29 cellular contexts compared by ENCODE assay signal in the genomic region with DNA sequence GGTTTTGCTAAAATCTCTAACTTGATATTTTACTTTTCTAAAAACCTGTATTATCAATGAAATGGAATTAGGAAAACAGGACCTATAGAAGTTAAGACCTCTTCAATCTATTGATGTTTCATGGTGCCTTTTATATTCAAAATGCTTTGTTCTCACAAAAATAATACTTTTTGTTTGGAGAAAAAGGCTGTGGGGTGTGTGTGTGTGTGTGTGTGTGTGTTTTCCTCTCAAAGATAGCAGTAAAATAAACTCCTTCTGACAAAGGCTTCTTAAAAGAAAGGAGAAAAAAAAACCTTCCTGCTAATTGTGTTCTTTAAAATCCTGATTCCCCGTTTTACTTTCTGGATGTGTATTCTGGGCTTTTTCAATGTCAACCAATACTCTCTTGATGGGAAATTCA.
"Had no signal": no experiment of that assay in that cellular context is flagged by ENCODE, and none has a peak within 500 bp of the region (broad histone marks: within the 10 kb centered on the region; RNA-seq: fewer than 3 reads in every experiment).

No MANE protein-coding gene starts in this region.

- H3K36me3 ChIP-seq: colonic mucosa had no signal

- H3K27me3 ChIP-seq: body of pancreas, colonic mucosa, esophagus muscularis mucosa, foreskin keratinocyte, gastrocnemius medialis, heart left ventricle had no signal

- H3K9me3 ChIP-seq: body of pancreas, colonic mucosa, esophagus muscularis mucosa, gastrocnemius medialis, heart left ventricle had no signal

- H3K36me3 Mint-ChIP-seq: activated naive CD8-positive, alpha-beta T cell had no signal

- H3K9me3 Mint-ChIP-seq: activated CD4-positive, alpha-beta memory T cell treated with anti-CD3 and anti-CD28 coated beads, Interleukin-2, amount 10 ng/mL, durations not matched to agents 7 days and 5 days; activated CD4-positive, alpha-beta T cell treated with anti-CD3 and anti-CD28 coated beads, Interleukin-2, amount 10 ng/mL, durations not matched to agents 7 days and 5 days; activated T-cell treated with anti-CD3 and anti-CD28 coated beads, Interleukin-2, amount 50 U/mL, for 24 hours; activated T-cell treated with anti-CD3 and anti-CD28 coated beads, Interleukin-2, amount 50 U/mL, for 72 hours; T-cell; T-helper 1 cell treated with Interleukin-12 subunit alpha and Interleukin-12 subunit beta and Interleukin-4 antibody, amounts not matched to agents 30 μg/mL and 1 μg/mL, for 36 hours had no signal

- H3K27ac Mint-ChIP-seq: activated CD4-positive, alpha-beta memory T cell treated with anti-CD3 and anti-CD28 coated beads, Interleukin-2, amount 10 ng/mL, durations not matched to agents 7 days and 5 days; activated CD4-positive, alpha-beta T cell treated with anti-CD3 and anti-CD28 coated beads, Interleukin-2, amount 10 ng/mL, durations not matched to agents 7 days and 5 days; activated naive CD8-positive, alpha-beta T cell; activated T-cell treated with anti-CD3 and anti-CD28 coated beads, Interleukin-2, amount 50 U/mL, for 24 hours; activated T-cell treated with anti-CD3 and anti-CD28 coated beads, Interleukin-2, amount 50 U/mL, for 72 hours; T-cell; T-helper 1 cell treated with Interleukin-12 subunit alpha and Interleukin-12 subunit beta and Interleukin-4 antibody, amounts not matched to agents 30 μg/mL and 1 μg/mL, for 36 hours had no signal

- ATAC-seq: activated T-cell treated with anti-CD3 and anti-CD28 coated beads, Interleukin-2, amount 50 U/mL, for 72 hours; body of pancreas; foreskin keratinocyte; gastrocnemius medialis; heart left ventricle; T-cell had no signal

- H3K4me3 ChIP-seq: body of pancreas, colonic mucosa, esophagus muscularis mucosa, gastrocnemius medialis, heart left ventricle had no signal

- H3K4me1 ChIP-seq: body of pancreas, colonic mucosa, esophagus muscularis mucosa, gastrocnemius medialis had no signal

- DNase-seq: activated CD4-positive, alpha-beta memory T cell treated with anti-CD3 and anti-CD28 coated beads, Interleukin-2, amount 10 ng/mL, durations not matched to agents 7 days and 5 days; activated CD4-positive, alpha-beta T cell treated with anti-CD3 and anti-CD28 coated beads for 1 hour; activated CD4-positive, alpha-beta T cell treated with anti-CD3 and anti-CD28 coated beads for 4 hours; activated CD4-positive, alpha-beta T cell treated with anti-CD3 and anti-CD28 coated beads, Interleukin-2, amount 10 ng/mL, durations not matched to agents 7 days and 5 days; activated CD4-positive, alpha-beta T cell treated with anti-CD3 and anti-CD28 coated beads, Interleukin-2, amount 50 U/mL, for 4 hours; activated CD8-positive, alpha-beta memory T cell treated with anti-CD3 and anti-CD28 coated beads, Interleukin-2, amount 50 U/mL, for 48 hours; activated effector memory CD4-positive, alpha-beta T cell treated with Interleukin-2 at 50 U/mL for 16 hours; activated gamma-delta T cell treated with Interleukin-2 at 50 U/mL for 16 hours; activated naive CD4-positive, alpha-beta T cell treated with anti-CD3 and anti-CD28 coated beads, Interleukin-2, amount 50 U/mL, for 16 hours; activated naive CD4-positive, alpha-beta T cell treated with Interleukin-2 at 50 U/mL for 16 hours; activated T-cell treated with anti-CD3 and anti-CD28 coated beads for 4 hours; activated T-cell treated with anti-CD3 and anti-CD28 coated beads, Interleukin-2, amount 50 U/mL, for 24 hours; activated T-cell treated with anti-CD3 and anti-CD28 coated beads, Interleukin-2, amount 50 U/mL, for 72 hours; amygdala; aorta; body of pancreas; caudate nucleus; cerebellar nuclear complex; colonic mucosa; effector CD8-positive, alpha-beta T cell; erythroblast; foreskin keratinocyte; gastrocnemius medialis; glutamatergic neuron; heart left ventricle; T-cell had no signal

- H3K4me3 Mint-ChIP-seq: activated CD4-positive, alpha-beta memory T cell treated with anti-CD3 and anti-CD28 coated beads, Interleukin-2, amount 10 ng/mL, durations not matched to agents 7 days and 5 days; activated CD4-positive, alpha-beta T cell treated with anti-CD3 and anti-CD28 coated beads, Interleukin-2, amount 10 ng/mL, durations not matched to agents 7 days and 5 days; activated naive CD8-positive, alpha-beta T cell; activated T-cell treated with anti-CD3 and anti-CD28 coated beads, Interleukin-2, amount 50 U/mL, for 24 hours; activated T-cell treated with anti-CD3 and anti-CD28 coated beads, Interleukin-2, amount 50 U/mL, for 72 hours; T-cell; T-helper 1 cell treated with Interleukin-12 subunit alpha and Interleukin-12 subunit beta and Interleukin-4 antibody, amounts not matched to agents 30 μg/mL and 1 μg/mL, for 36 hours had no signal

- H3K27me3 Mint-ChIP-seq: activated CD4-positive, alpha-beta memory T cell treated with anti-CD3 and anti-CD28 coated beads, Interleukin-2, amount 10 ng/mL, durations not matched to agents 7 days and 5 days; activated CD4-positive, alpha-beta T cell treated with anti-CD3 and anti-CD28 coated beads, Interleukin-2, amount 10 ng/mL, durations not matched to agents 7 days and 5 days; activated naive CD8-positive, alpha-beta T cell; activated T-cell treated with anti-CD3 and anti-CD28 coated beads, Interleukin-2, amount 50 U/mL, for 24 hours; T-cell had no signal
